In genomic region chr13:46641274-46642081, GRCh38 we compare ENCODE assay signal across 2 cellular contexts.
TF ChIP-seq lines count a peak whose summit lies in the region.

No MANE protein-coding gene starts in this region.

TF ChIP-seq in A549, 52 proteins besides CTCF, POLR2A, EP300 and RAD21:
- no peak for TF ChIP-seq SREBF2 (IDR thresholded peaks at IDR 0.05)
- TF ChIP-seq KDM5A (IDR thresholded peaks at IDR 0.05) = no peak

TF ChIP-seq in IMR-90, 13 proteins besides CTCF, POLR2A, EP300 and RAD21:
- TF ChIP-seq BHLHE40 (IDR thresholded peaks at IDR 0.05; ENCODE audit: low read depth, low read length) (no peak), MAFK (IDR thresholded peaks at IDR 0.05; ENCODE audit: low read depth, low read length) (no peak), NFE2L2 (IDR thresholded peaks at IDR 0.05; ENCODE audit: low read depth, low read length) (no peak), CEBPB (IDR thresholded peaks at IDR 0.05; ENCODE audit: low read depth, low read length) (no peak), MXI1 (IDR thresholded peaks at IDR 0.05; ENCODE audit: borderline replicate concordance, low read depth, low read length) (no peak), RFX5 (IDR thresholded peaks at IDR 0.05; ENCODE audit: low read depth, low read length) (no peak), FOS (IDR thresholded peaks at IDR 0.05; ENCODE audit: low read depth, low read length) (no peak), ELK1 (IDR thresholded peaks at IDR 0.05; ENCODE audit: borderline replicate concordance, low read depth, low read length) (no peak), USF2 (IDR thresholded peaks at IDR 0.05; ENCODE audit: low read depth, low read length) (no peak), CHD1 (IDR thresholded peaks at IDR 0.05; ENCODE audit: low read depth, low read length) (no peak), RCOR1 (IDR thresholded peaks at IDR 0.05; ENCODE audit: insufficient replicate concordance, low read length) (no peak), MAZ (IDR thresholded peaks at IDR 0.05; ENCODE audit: borderline replicate concordance, low read depth, low read length) (no peak), SMC3 (IDR thresholded peaks at IDR 0.05; ENCODE audit: low read depth, low read length) (no peak)
